In the genomic region with DNA sequence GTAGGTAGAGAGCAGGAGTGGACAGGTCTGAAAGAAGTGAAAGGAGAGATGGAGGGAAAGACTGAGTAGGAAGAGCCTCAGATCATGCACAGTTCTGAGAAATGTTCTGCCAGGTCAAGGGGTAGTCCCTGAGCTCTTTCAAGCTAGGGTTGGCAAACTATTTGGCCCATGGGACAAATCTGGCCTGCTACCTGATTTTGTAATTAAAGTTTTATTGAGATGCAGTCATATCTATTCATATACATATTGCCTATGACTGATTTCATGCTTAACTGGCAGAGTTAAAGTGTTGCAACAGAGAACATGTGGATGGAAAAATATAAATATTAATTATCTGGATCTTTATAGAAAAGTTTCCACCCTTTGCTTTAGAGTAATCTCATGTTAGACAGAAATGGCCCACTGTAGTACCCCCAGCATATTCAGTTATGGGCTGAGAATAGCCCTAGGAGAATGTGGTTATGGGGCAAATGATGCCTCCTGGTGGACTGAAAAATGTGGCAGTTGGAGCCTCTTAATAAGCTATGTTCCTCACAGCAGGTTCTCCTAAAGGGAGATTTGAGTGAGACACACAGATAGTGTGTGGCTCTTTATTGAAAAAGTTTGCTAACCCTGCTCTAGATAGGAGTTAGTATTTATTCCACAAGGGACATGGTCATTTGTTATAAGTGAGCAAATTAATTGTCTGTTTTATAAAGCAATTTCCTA, we compare ENCODE assay signal across 9 cellular contexts.
DNase-seq lines count a peak whose midpoint lies in the region; ATAC-seq, FAIRE-seq and TF ChIP-seq lines count a peak whose summit lies in the region.
"Had no signal": no experiment of that assay in that cellular context is flagged by ENCODE, and none has a peak within 500 bp of the region (broad histone marks: within the 10 kb centered on the region; RNA-seq: fewer than 3 reads in every experiment).

No MANE protein-coding gene starts in this region.

- H3F3A ChIP-seq in OCI-LY1 (ENCODE audit: insufficient read depth, low read length) = no peaks in the 10 kb centered on the region

- no peak overlapping the region for H3K4me2 ChIP-seq in OCI-LY1 (ENCODE audit: low read length)

- no peak overlapping the region for H3K9ac ChIP-seq in OCI-LY1 (ENCODE audit: low read length)

- H3K9me2 ChIP-seq in OCI-LY1 (ENCODE audit: low read depth, low read length) = no peaks in the 10 kb centered on the region

- POLR2A ChIA-PET in activated CD4-positive, alpha-beta T cell treated with anti-CD3 and anti-CD28 coated beads, Interleukin-2, amount 10 ng/mL, durations not matched to agents 7 days and 5 days (lab: Charles Lee) = no interaction called here

- peak; percentile 54 for TF ChIP-seq CTCF in OCI-LY1 (IDR thresholded peaks at IDR 0.05; ENCODE audit: low read length)
- peak; percentile 67 for TF ChIP-seq CTCF in fibroblast of villous mesenchyme (IDR thresholded peaks at IDR 0.05; ENCODE audit: insufficient read depth, low read depth, low read length)

- H3K4me1 Mint-ChIP-seq in activated CD4-positive, alpha-beta T cell treated with anti-CD3 and anti-CD28 coated beads, Interleukin-2, amount 10 ng/mL, durations not matched to agents 7 days and 5 days = no peaks in the 10 kb centered on the region

- no peak overlapping the region for H3K4me3 Mint-ChIP-seq in activated CD4-positive, alpha-beta T cell treated with anti-CD3 and anti-CD28 coated beads, Interleukin-2, amount 10 ng/mL, durations not matched to agents 7 days and 5 days

- no peaks in the 10 kb centered on the region for H3K36me3 Mint-ChIP-seq in activated CD4-positive, alpha-beta T cell treated with anti-CD3 and anti-CD28 coated beads, Interleukin-2, amount 10 ng/mL, durations not matched to agents 7 days and 5 days (ENCODE audit: low read depth)

- peaks cover 12% of the 10 kb centered on the region for H3K27me3 Mint-ChIP-seq in activated CD4-positive, alpha-beta T cell treated with anti-CD3 and anti-CD28 coated beads, Interleukin-2, amount 10 ng/mL, durations not matched to agents 7 days and 5 days

- H3K27ac ChIP-seq in OCI-LY1 (ENCODE audit: low read depth, low read length, poor library complexity, severe bottlenecking) = no peak overlapping the region

- no peaks in the 10 kb centered on the region for H3K36me3 ChIP-seq in OCI-LY1 (ENCODE audit: insufficient read depth, low read length)

- H3K79me2 ChIP-seq in OCI-LY1 (ENCODE audit: insufficient read depth, low read length) = no peaks in the 10 kb centered on the region

- peak; percentile 16 for DNase-seq in activated CD4-positive, alpha-beta T cell treated with anti-CD3 and anti-CD28 coated beads, Interleukin-2, amount 10 ng/mL, durations not matched to agents 7 days and 5 days
- DNase-seq in activated CD4-positive, alpha-beta T cell treated with anti-CD3 and anti-CD28 coated beads for 4 hours = no peak
- peak; percentile 68 for DNase-seq in fibroblast of villous mesenchyme (ENCODE audit: low read depth)
- peak; percentile 7 for DNase-seq in urothelium cell line (ENCODE audit: low spot score)
- no peak for DNase-seq in frontal cortex (ENCODE audit: low spot score in 2 of 2)
- DNase-seq in stimulated activated naive CD8-positive, alpha-beta T cell treated with anti-CD3 and anti-CD28 coated beads, Interleukin-15, Interleukin-2, amounts not matched to agents 100 U/mL and 50 U/mL, for 24 hours = no peak

- H3K4me3 ChIP-seq in OCI-LY1 (ENCODE audit: low read depth, low read length, poor library complexity, severe bottlenecking) (no peak overlapping the region), fibroblast of villous mesenchyme (ENCODE audit: low read depth, low read length) (no peak overlapping the region)

- no peaks in the 10 kb centered on the region for H3K9me3 Mint-ChIP-seq in activated CD4-positive, alpha-beta T cell treated with anti-CD3 and anti-CD28 coated beads, Interleukin-2, amount 10 ng/mL, durations not matched to agents 7 days and 5 days

- H4K20me1 ChIP-seq in OCI-LY1 (ENCODE audit: insufficient read depth, low read length) = no peaks in the 10 kb centered on the region

- CTCF ChIA-PET in activated CD4-positive, alpha-beta T cell treated with anti-CD3 and anti-CD28 coated beads, Interleukin-2, amount 10 ng/mL, durations not matched to agents 7 days and 5 days (lab: Charles Lee) = interaction anchor here (0.9 to 1.0 kb wide), 2 partner anchors 22 to 105 kb away, joined by 3 read pairs; no protein-coding TSS in a partner anchor

- peak; percentile 73 for ATAC-seq in HG02610 (IDR thresholded peaks at IDR 0.05; ENCODE audit: unreplicated experiment)
- ATAC-seq in stimulated activated naive CD8-positive, alpha-beta T cell treated with anti-CD3 and anti-CD28 coated beads, Interleukin-15, Interleukin-2, amounts not matched to agents 100 U/mL and 50 U/mL, for 24 hours = no peak

- FAIRE-seq in urothelium cell line (lab: Jason Lieb, UNC) = no peak
- FAIRE-seq in frontal cortex (lab: Jason Lieb, UNC) = no peak
- FAIRE-seq: G401.6 had no signal

- no peak overlapping the region for H3K27ac Mint-ChIP-seq in activated CD4-positive, alpha-beta T cell treated with anti-CD3 and anti-CD28 coated beads, Interleukin-2, amount 10 ng/mL, durations not matched to agents 7 days and 5 days

- H2AFZ ChIP-seq in OCI-LY1 (ENCODE audit: low read length) = no peak overlapping the region

- H3K9me3 ChIP-seq in OCI-LY1 (ENCODE audit: low read length) = no peaks in the 10 kb centered on the region

- no peaks in the 10 kb centered on the region for H3K27me3 ChIP-seq in OCI-LY1 (ENCODE audit: insufficient read depth, low read length)

- H3K4me1 ChIP-seq in OCI-LY1 (ENCODE audit: insufficient read depth, low read length, severe bottlenecking) = no peaks in the 10 kb centered on the region

Comparison
In these comparisons a context has a peak if more than half of its experiments do, and no peak if none do; other contexts are left out.
1. DNase-seq: peak in activated CD4-positive, alpha-beta T cell treated with anti-CD3 and anti-CD28 coated beads, Interleukin-2, amount 10 ng/mL, durations not matched to agents 7 days and 5 days (single experiment), fibroblast of villous mesenchyme (single experiment) and urothelium cell line (single experiment); none in activated CD4-positive, alpha-beta T cell treated with anti-CD3 and anti-CD28 coated beads for 4 hours (0 of 2), frontal cortex (0 of 2) and stimulated activated naive CD8-positive, alpha-beta T cell treated with anti-CD3 and anti-CD28 coated beads, Interleukin-15, Interleukin-2, amounts not matched to agents 100 U/mL and 50 U/mL, for 24 hours (single experiment).